In genomic region chr9:99035313-99035712, GRCh38 we compare ENCODE assay signal across 1 cellular context.
TF ChIP-seq lines count a peak whose summit lies in the region.

No MANE protein-coding gene starts in this region.

TF ChIP-seq in GM12878, 131 proteins besides CTCF, POLR2A, EP300 and RAD21 (continued from another document):
- no peak for TF ChIP-seq NR2C1 (IDR thresholded peaks at IDR 0.05)
- no peak for TF ChIP-seq EGR1 (IDR thresholded peaks at IDR 0.05; ENCODE audit: borderline replicate concordance in 1 of 2, low read depth in 2 of 2, low read length in 2 of 2)
- no peak for TF ChIP-seq CBX5 (IDR thresholded peaks at IDR 0.05; ENCODE audit: low read depth)
- TF ChIP-seq JUNB (IDR thresholded peaks at IDR 0.05), result no peak
- no peak for TF ChIP-seq CHD2 (IDR thresholded peaks at IDR 0.05; ENCODE audit: borderline replicate concordance, low read depth, low read length)
